In genomic region chr5:157107508-157107907, GRCh38 we compare ENCODE assay signal across 13 cellular contexts. TPM values are rescaled to one million over a fixed set of nuclear protein-coding genes. Genes with fewer than 3 reads are reported as not detected.
DNase-seq lines count a peak whose midpoint lies in the region; ATAC-seq and TF ChIP-seq lines count a peak whose summit lies in the region.
"Had no signal": no experiment of that assay in that cellular context is flagged by ENCODE, and none has a peak within 500 bp of the region (broad histone marks: within the 10 kb centered on the region; RNA-seq: fewer than 3 reads in every experiment).

No MANE protein-coding gene starts in this region.

- H3K27ac ChIP-seq in SU-DHL-6 (ENCODE audit: low read depth, low read length) = peak overlapping the region; percentile 38; the same call in 1 of the 2 replicates
- H3K27ac ChIP-seq: brain microvascular endothelial cell had no signal

- no peaks in the 10 kb centered on the region; the same call in 1 of the 2 replicates for H3K79me2 ChIP-seq in SU-DHL-6 (ENCODE audit: insufficient read depth, low read length)

- H2AFZ ChIP-seq in SU-DHL-6 (ENCODE audit: low read depth, low read length, severe bottlenecking) = no peak overlapping the region

- peak overlapping the region; percentile 45 for H3K4me3 ChIP-seq in SU-DHL-6 (ENCODE audit: insufficient read depth, low read length, poor library complexity, severe bottlenecking)
- peak overlapping the region; percentile 42 for H3K4me3 ChIP-seq in epithelial cell of proximal tubule (ENCODE audit: low read depth, low read length)

- DNase-seq in T-helper 1 cell = no peak
- DNase-seq in epithelial cell of proximal tubule (ENCODE audit: low read depth) = no peak
- no peak for DNase-seq in stimulated activated naive CD4-positive, alpha-beta T cell treated with Interleukin-2 at 50 U/mL for 16 hours (lab: John Stamatoyannopoulos, UW)
- DNase-seq in left cardiac atrium = no peak
- no peak for DNase-seq in RPMI8226
- DNase-seq: 8988T, brain microvascular endothelial cell, NCI-H1048, NCI-H524 treated with DMSO at 0.1 percent for 48 hours, SIG-M5 had no signal

- intact Hi-C loops in left cardiac atrium (cut with DNase I) = no loop called here

- peaks cover 58% of the 10 kb centered on the region for H3K36me3 Mint-ChIP-seq in T-helper 1 cell treated with Interleukin-12 subunit alpha and Interleukin-12 subunit beta and Interleukin-4 antibody, amounts not matched to agents 30 μg/mL and 1 μg/mL, for 36 hours (ENCODE audit: low read depth)
- H3K36me3 Mint-ChIP-seq in stimulated activated memory B cell treated with anti-CD40 and anti-IgM and Interleukin-4, amounts not matched to agents 10 μg/mL and 1 μg/mL and 100 μg/mL, for 72 hours = peaks cover 4% of the 10 kb centered on the region

- no peaks in the 10 kb centered on the region for H3K9me2 ChIP-seq in SU-DHL-6 (replicated peaks; ENCODE audit: insufficient read depth, low read length)

- peak overlapping the region; percentile 62 for H3K4me2 ChIP-seq in SU-DHL-6 (ENCODE audit: low read depth, low read length, poor library complexity, severe bottlenecking)

- no peaks in the 10 kb centered on the region for H3K36me3 ChIP-seq in SU-DHL-6 (ENCODE audit: low read length)
- H3K36me3 ChIP-seq: brain microvascular endothelial cell had no signal

- no peaks in the 10 kb centered on the region for H3K9me3 Mint-ChIP-seq in T-helper 1 cell treated with Interleukin-12 subunit alpha and Interleukin-12 subunit beta and Interleukin-4 antibody, amounts not matched to agents 30 μg/mL and 1 μg/mL, for 36 hours
- no peaks in the 10 kb centered on the region for H3K9me3 Mint-ChIP-seq in stimulated activated memory B cell treated with anti-CD40 and anti-IgM and Interleukin-4, amounts not matched to agents 10 μg/mL and 1 μg/mL and 100 μg/mL, for 72 hours

- peak overlapping the region; percentile 9; the same call in 1 of the 2 replicates for H3K9ac ChIP-seq in SU-DHL-6 (ENCODE audit: low read length)

- no peaks in the 10 kb centered on the region for H3K27me3 Mint-ChIP-seq in T-helper 1 cell treated with Interleukin-12 subunit alpha and Interleukin-12 subunit beta and Interleukin-4 antibody, amounts not matched to agents 30 μg/mL and 1 μg/mL, for 36 hours (ENCODE audit: low read depth)
- no peaks in the 10 kb centered on the region for H3K27me3 Mint-ChIP-seq in stimulated activated memory B cell treated with anti-CD40 and anti-IgM and Interleukin-4, amounts not matched to agents 10 μg/mL and 1 μg/mL and 100 μg/mL, for 72 hours

- H3K27ac Mint-ChIP-seq in T-helper 1 cell treated with Interleukin-12 subunit alpha and Interleukin-12 subunit beta and Interleukin-4 antibody, amounts not matched to agents 30 μg/mL and 1 μg/mL, for 36 hours = peak overlapping the region; percentile 97
- peak overlapping the region; percentile 98 for H3K27ac Mint-ChIP-seq in stimulated activated memory B cell treated with anti-CD40 and anti-IgM and Interleukin-4, amounts not matched to agents 10 μg/mL and 1 μg/mL and 100 μg/mL, for 72 hours

- H3K4me1 Mint-ChIP-seq in T-helper 1 cell treated with Interleukin-12 subunit alpha and Interleukin-12 subunit beta and Interleukin-4 antibody, amounts not matched to agents 30 μg/mL and 1 μg/mL, for 36 hours (ENCODE audit: low read depth) = peaks cover 52% of the 10 kb centered on the region
- peaks cover 40% of the 10 kb centered on the region for H3K4me1 Mint-ChIP-seq in stimulated activated memory B cell treated with anti-CD40 and anti-IgM and Interleukin-4, amounts not matched to agents 10 μg/mL and 1 μg/mL and 100 μg/mL, for 72 hours

- no peak for TF ChIP-seq CTCF in SU-DHL-6 (IDR thresholded peaks at IDR 0.05; ENCODE audit: insufficient read depth, low read length, poor library complexity, severe bottlenecking)
- no peak for TF ChIP-seq CTCF in epithelial cell of proximal tubule (conservative IDR thresholded peaks at IDR 0.05; ENCODE audit: low read depth, low read length)

- peak overlapping the region; percentile 93 for H3K4me3 Mint-ChIP-seq in T-helper 1 cell treated with Interleukin-12 subunit alpha and Interleukin-12 subunit beta and Interleukin-4 antibody, amounts not matched to agents 30 μg/mL and 1 μg/mL, for 36 hours
- peak overlapping the region; percentile 45 for H3K4me3 Mint-ChIP-seq in stimulated activated memory B cell treated with anti-CD40 and anti-IgM and Interleukin-4, amounts not matched to agents 10 μg/mL and 1 μg/mL and 100 μg/mL, for 72 hours

- ATAC-seq in stimulated activated memory B cell treated with anti-CD40 and anti-IgM and Interleukin-4, amounts not matched to agents 10 μg/mL and 1 μg/mL and 100 μg/mL, for 72 hours = no peak
- ATAC-seq in left cardiac atrium = no peak

- no peaks in the 10 kb centered on the region for H3K9me3 ChIP-seq in SU-DHL-6 (ENCODE audit: insufficient read depth, low read length)

- H3F3A ChIP-seq in SU-DHL-6 (ENCODE audit: insufficient read depth) = peaks cover 4% of the 10 kb centered on the region; the same call in 1 of the 2 replicates

- H3K27me3 ChIP-seq in SU-DHL-6 (ENCODE audit: low read length) = no peaks in the 10 kb centered on the region
- H3K27me3 ChIP-seq: brain microvascular endothelial cell had no signal

- no peaks in the 10 kb centered on the region for H4K20me1 ChIP-seq in SU-DHL-6 (ENCODE audit: low read depth, low read length)

RNA-seq across cellular contexts. Expression of gene HAVCR2, which starts 1.3 kb away (rescaled TPM):
- total RNA-seq in epithelial cell of proximal tubule (0.12 TPM in 1 of 2 replicates, not detected in the other), left cardiac atrium (10 to 100 TPM in 1 of 2 donors, 1 to 10 TPM in 1; 5.7 to 11.4 TPM)

RNA-seq across cellular contexts. Expression of gene MED7, which starts 35.2 kb away (rescaled TPM):
- total RNA-seq in epithelial cell of proximal tubule (13.1 and 20.5 TPM in 2 replicates), left cardiac atrium (1 to 10 TPM; 9.4 to 9.6 TPM)

RNA-seq across cellular contexts. Expression of gene HAVCR1, which starts 48.6 kb away (rescaled TPM):
- total RNA-seq in epithelial cell of proximal tubule (11.4 and 25.8 TPM in 2 replicates), left cardiac atrium (under 1 TPM in 1 of 2 donors, not detected in 1; 0.21 TPM)

RNA-seq across cellular contexts. Expression of gene GARIN3, which starts 58.6 kb away (rescaled TPM):
- total RNA-seq in epithelial cell of proximal tubule (not detected in 2 replicates), left cardiac atrium (not detected)

Comparison
In these comparisons a context has a peak if more than half of its experiments do, and no peak if none do; other contexts are left out.
1. RNA of gene HAVCR1, which starts 48.6 kb away (total RNA-seq): 11.4 to 25.8 TPM in epithelial cell of proximal tubule; 0.21 TPM in left cardiac atrium; every median in the first group is over 10 times any median in the second.